Comparison of ENCODE assay signal across 2 cellular contexts in the genomic region with DNA sequence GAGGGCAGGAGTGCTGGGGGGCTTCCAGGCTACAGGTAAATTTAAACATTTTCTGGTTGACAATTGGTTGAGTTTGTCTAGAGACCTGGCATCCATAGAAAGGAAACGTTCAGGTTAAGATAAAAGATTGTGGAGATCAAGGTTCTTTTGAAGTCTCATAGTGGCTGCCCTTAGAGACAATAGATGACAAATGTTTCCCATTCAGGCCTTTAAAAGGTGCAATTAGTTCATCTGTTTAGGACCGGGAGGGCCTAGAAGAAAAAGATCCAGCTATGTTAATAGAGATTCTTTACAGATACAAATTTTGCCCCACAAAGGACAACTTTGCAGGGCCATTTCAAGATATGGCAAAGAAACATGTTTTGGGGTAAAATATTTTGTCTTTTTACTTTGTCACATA. TPM values are rescaled to one million over a fixed set of nuclear protein-coding genes. Genes with fewer than 3 reads are reported as not detected.
"Had no signal": no experiment of that assay in that cellular context is flagged by ENCODE, and none has a peak within 500 bp of the region (broad histone marks: within the 10 kb centered on the region; RNA-seq: fewer than 3 reads in every experiment).

No MANE protein-coding gene starts in this region.

RNA-seq across cellular contexts. Expression of a gene that starts 16.1 kb away (rescaled TPM):
- total RNA-seq: foreskin keratinocyte had no signal

RNA-seq across cellular contexts. Expression of a gene that starts 54.9 kb away (rescaled TPM):
- total RNA-seq: bronchial epithelial cell had no signal
